ENCODE assay signal across 8 cellular contexts in the genomic region with DNA sequence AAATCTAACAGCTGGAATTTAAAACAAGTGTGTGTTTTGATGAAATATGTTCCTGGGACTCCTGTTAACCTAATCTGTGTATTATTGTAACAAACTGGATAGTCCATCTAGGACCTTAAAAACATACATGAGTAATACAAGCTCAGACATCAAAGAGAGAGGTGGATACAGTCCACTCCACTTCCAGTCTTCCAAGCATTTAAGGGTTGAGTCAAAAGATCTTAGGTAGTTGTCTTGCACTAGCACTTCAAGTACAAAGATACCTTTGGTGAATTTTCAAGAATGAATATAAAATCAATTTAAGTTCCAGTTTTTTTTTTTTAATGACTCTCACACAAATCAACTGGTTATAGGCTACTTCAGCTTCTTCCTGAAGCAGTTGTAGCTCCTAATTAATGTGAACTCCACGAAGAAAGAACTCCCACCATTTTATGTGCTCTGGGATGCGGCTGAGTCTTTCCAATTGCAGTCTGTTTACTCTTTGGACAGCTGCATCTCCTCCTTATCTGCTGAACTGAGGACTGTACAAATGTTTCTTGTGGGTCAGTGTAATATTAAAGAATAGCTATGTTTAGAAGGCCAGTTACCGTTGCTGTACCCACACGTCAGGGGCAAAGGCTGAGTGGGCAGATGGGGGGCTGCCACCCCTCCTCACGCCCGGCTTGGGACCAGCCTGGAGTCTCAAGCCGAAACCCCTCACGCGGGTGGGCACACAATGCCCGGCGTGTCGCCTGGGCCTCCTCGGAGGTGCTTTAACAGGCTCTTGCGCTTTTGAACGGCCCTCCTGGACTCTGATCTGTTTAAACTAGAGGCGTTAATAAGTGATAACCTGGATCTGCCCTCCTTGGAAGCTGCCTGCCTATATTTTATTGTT. TPM values are rescaled to one million over a fixed set of nuclear protein-coding genes. Genes with fewer than 3 reads are reported as not detected.
DNase-seq lines count a peak whose midpoint lies in the region; ATAC-seq, FAIRE-seq and TF ChIP-seq lines count a peak whose summit lies in the region.

No MANE protein-coding gene starts in this region.

- TF ChIP-seq CTCF in foreskin fibroblast (IDR thresholded peaks at IDR 0.05; ENCODE audit: low read depth, low read length), result no peak

- H3K79me2 ChIP-seq in ACC112 (ENCODE audit: control insufficient read depth, insufficient read depth, low read length, unreplicated experiment), result peaks cover 31% of the 10 kb centered on the region

- H3K27me3 ChIP-seq in ACC112 (ENCODE audit: insufficient read depth, low read length), result peaks cover 32% of the 10 kb centered on the region

- peak overlapping the region; percentile 49 for H3K27ac ChIP-seq in ACC112 (ENCODE audit: low read depth, low read length)

- DNase-seq in H4 (ENCODE audit: low spot score) (peak; percentile 53), RCC 7860 (ENCODE audit: low spot score) (peak; percentile 48), foreskin fibroblast (peak in 1 of 2 donors; percentile 38), UCSD-AML1 (lab: John Stamatoyannopoulos, UW; ENCODE audit: unreplicated experiment) (no peak), D341Med (ENCODE audit: low spot score) (no peak)

- no peaks in the 10 kb centered on the region for H3K36me3 ChIP-seq in ACC112 (ENCODE audit: insufficient read depth, low read length)

- no peak for ATAC-seq in HG03135 (IDR thresholded peaks at IDR 0.05; ENCODE audit: unreplicated experiment)
- ATAC-seq in HG02973 (IDR thresholded peaks at IDR 0.05; ENCODE audit: unreplicated experiment), result no peak

- peaks cover 17% of the 10 kb centered on the region for H3K4me1 ChIP-seq in ACC112 (ENCODE audit: control insufficient read depth, insufficient read depth, low read length, unreplicated experiment)

- peak; percentile 78 for FAIRE-seq in RCC 7860 (lab: Jason Lieb, UNC)

- H3K4me3 ChIP-seq in ACC112 (ENCODE audit: low read depth, low read length) (peak overlapping the region; percentile 96), foreskin fibroblast (ENCODE audit: low read depth in 1 of 2, low read length in 2 of 2) (peak overlapping the region; percentile 58 to 63)

- H2AFZ ChIP-seq in ACC112 (ENCODE audit: low read length, unreplicated experiment), result peak overlapping the region; percentile 88

RNA-seq across cellular contexts. Expression of a gene that starts 2.9 kb away (rescaled TPM):
- total RNA-seq in H4 (2014; rRNA removed; shearing (Covaris generic)), result 68.8 and 110 TPM in 2 replicates

RNA-seq across cellular contexts. Expression of a gene that starts 58.6 kb away (rescaled TPM):
- 21.2 and 27.7 TPM in 2 replicates for total RNA-seq in H4 (2014; rRNA removed; shearing (Covaris generic))

Comparison
In these comparisons a context has a peak if more than half of its experiments do, and no peak if none do; other contexts are left out.
1. DNase-seq: peak in H4 (single experiment) and RCC 7860 (single experiment); none in UCSD-AML1 (single experiment) and D341Med (single experiment).